Comparison of ENCODE assay signal across 1 cellular context in genomic region chr7:149195180-149196150, GRCh38.
TF ChIP-seq lines count a peak whose summit lies in the region.

Gene ZNF282, plus strand, starts transcription at chr7:149195546. Its CDS starts 44 bp downstream, at chr7:149195590.

TF ChIP-seq in HepG2, 621 proteins besides CTCF, POLR2A, EP300 and RAD21 (continued from another document and continues in another):
- TF ChIP-seq, protein P1, sequence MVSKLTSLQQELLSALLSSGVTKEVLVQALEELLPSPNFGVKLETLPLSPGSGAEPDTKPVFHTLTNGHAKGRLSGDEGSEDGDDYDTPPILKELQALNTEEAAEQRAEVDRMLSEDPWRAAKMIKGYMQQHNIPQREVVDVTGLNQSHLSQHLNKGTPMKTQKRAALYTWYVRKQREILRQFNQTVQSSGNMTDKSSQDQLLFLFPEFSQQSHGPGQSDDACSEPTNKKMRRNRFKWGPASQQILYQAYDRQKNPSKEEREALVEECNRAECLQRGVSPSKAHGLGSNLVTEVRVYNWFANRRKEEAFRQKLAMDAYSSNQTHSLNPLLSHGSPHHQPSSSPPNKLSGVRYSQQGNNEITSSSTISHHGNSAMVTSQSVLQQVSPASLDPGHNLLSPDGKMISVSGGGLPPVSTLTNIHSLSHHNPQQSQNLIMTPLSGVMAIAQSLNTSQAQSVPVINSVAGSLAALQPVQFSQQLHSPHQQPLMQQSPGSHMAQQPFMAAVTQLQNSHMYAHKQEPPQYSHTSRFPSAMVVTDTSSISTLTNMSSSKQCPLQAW (CRISPR knock-in tag; IDR thresholded peaks at IDR 0.05): peak; percentile 67; the same call in 1 of the 2 replicates
- TF ChIP-seq NFE2L2 (IDR thresholded peaks at IDR 0.05; ENCODE audit: low read length) (no peak), MEIS2 (CRISPR knock-in tag; IDR thresholded peaks at IDR 0.05) (peak; percentile 87), ZNF615 (CRISPR knock-in tag; IDR thresholded peaks at IDR 0.05; ENCODE audit: borderline replicate concordance) (no peak), ZFP36L1 (CRISPR knock-in tag; IDR thresholded peaks at IDR 0.05) (no peak), RNF2 (conservative IDR thresholded peaks at IDR 0.05; ENCODE audit: low read depth) (no peak), MYNN (CRISPR knock-in tag; IDR thresholded peaks at IDR 0.05; ENCODE audit: low read depth) (peak; percentile 53; the same call in 1 of the 2 replicates), POLR2AphosphoS5 (IDR thresholded peaks at IDR 0.05; ENCODE audit: low read depth, low read length) (peak; percentile 78), HNF4G (IDR thresholded peaks at IDR 0.05; ENCODE audit: borderline replicate concordance, low read depth, low read length) (no peak), HNF4G (CRISPR knock-in tag; IDR thresholded peaks at IDR 0.05; ENCODE audit: borderline replicate concordance, low read depth) (no peak), KAT8 (CRISPR knock-in tag; IDR thresholded peaks at IDR 0.05) (peak; percentile 88), KDM4B (CRISPR knock-in tag; IDR thresholded peaks at IDR 0.05) (peak; percentile 76; the same call in 1 of the 2 replicates), HOXA5 (CRISPR knock-in tag; IDR thresholded peaks at IDR 0.05) (no peak; the same call in 1 of the 2 replicates), NFKBIZ (CRISPR knock-in tag; IDR thresholded peaks at IDR 0.05) (peak; percentile 26; the same call in 1 of the 2 replicates), YEATS4 (CRISPR knock-in tag; IDR thresholded peaks at IDR 0.05; ENCODE audit: borderline replicate concordance) (peak; percentile 76), ZNF34 (CRISPR knock-in tag; IDR thresholded peaks at IDR 0.05; ENCODE audit: borderline replicate concordance) (no peak), KDM3A (CRISPR knock-in tag; IDR thresholded peaks at IDR 0.05; ENCODE audit: low read depth) (peak; percentile 76; the same call in 1 of the 2 replicates), BRCA1 (CRISPR knock-in tag; IDR thresholded peaks at IDR 0.05) (no peak), ZNF678 (CRISPR knock-in tag; IDR thresholded peaks at IDR 0.05) (peak; percentile 77; the same call in 1 of the 2 replicates), DNMT1 (CRISPR knock-in tag; IDR thresholded peaks at IDR 0.05) (no peak; the same call in 1 of the 2 replicates), ZBTB38 (CRISPR knock-in tag; IDR thresholded peaks at IDR 0.05) (peak; percentile 71), RFXAP (CRISPR knock-in tag; IDR thresholded peaks at IDR 0.05; ENCODE audit: borderline replicate concordance) (peak; percentile 87; the same call in 1 of the 2 replicates), ZNF878 (CRISPR knock-in tag; IDR thresholded peaks at IDR 0.05) (no peak), ZNF577 (CRISPR knock-in tag; IDR thresholded peaks at IDR 0.05; ENCODE audit: borderline replicate concordance, low read depth) (0 out of 2 replicates have a peak, but pooled peaks have one; percentile 44), ZNF160 (CRISPR knock-in tag; IDR thresholded peaks at IDR 0.05) (0 out of 2 replicates have a peak, but pooled peaks have one; percentile 35), FOXP4 (CRISPR knock-in tag; IDR thresholded peaks at IDR 0.05) (peak; percentile 61; the same call in 1 of the 2 replicates), IRF2 (CRISPR knock-in tag; IDR thresholded peaks at IDR 0.05) (peak; percentile 81), HMGXB4 (CRISPR knock-in tag; IDR thresholded peaks at IDR 0.05; ENCODE audit: borderline replicate concordance in 1 of 2, low read depth in 1 of 2) (peak; percentile 97), ADNP (CRISPR knock-in tag; IDR thresholded peaks at IDR 0.05) (no peak), ZNF850 (CRISPR knock-in tag; conservative IDR thresholded peaks at IDR 0.05) (peak; percentile 71; the same call in 1 of the 2 replicates), MIER3 (CRISPR knock-in tag; IDR thresholded peaks at IDR 0.05; ENCODE audit: borderline replicate concordance) (peak; percentile 59; the same call in 1 of the 2 replicates), SNAI1 (CRISPR knock-in tag; IDR thresholded peaks at IDR 0.05; ENCODE audit: borderline replicate concordance) (peak; percentile 20; the same call in 1 of the 2 replicates), TAF15 (IDR thresholded peaks at IDR 0.05; ENCODE audit: low read depth, low read length, poor library complexity, severe bottlenecking) (no peak), ATRX (CRISPR knock-in tag; IDR thresholded peaks at IDR 0.05; ENCODE audit: borderline replicate concordance) (no peak), TRIM24 (CRISPR knock-in tag; IDR thresholded peaks at IDR 0.05) (no peak), RARA (CRISPR knock-in tag; IDR thresholded peaks at IDR 0.05) (no peak), PTBP1 (IDR thresholded peaks at IDR 0.05; ENCODE audit: low read depth, low read length, poor library complexity, severe bottlenecking) (peak; percentile 55), NR1H2 (CRISPR knock-in tag; IDR thresholded peaks at IDR 0.05; ENCODE audit: borderline replicate concordance, low read depth) (peak; percentile 74; the same call in 1 of the 2 replicates)
- TF ChIP-seq, protein P2, sequence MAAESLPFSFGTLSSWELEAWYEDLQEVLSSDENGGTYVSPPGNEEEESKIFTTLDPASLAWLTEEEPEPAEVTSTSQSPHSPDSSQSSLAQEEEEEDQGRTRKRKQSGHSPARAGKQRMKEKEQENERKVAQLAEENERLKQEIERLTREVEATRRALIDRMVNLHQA (CRISPR knock-in tag; IDR thresholded peaks at IDR 0.05): no peak
- TF ChIP-seq, protein P3, sequence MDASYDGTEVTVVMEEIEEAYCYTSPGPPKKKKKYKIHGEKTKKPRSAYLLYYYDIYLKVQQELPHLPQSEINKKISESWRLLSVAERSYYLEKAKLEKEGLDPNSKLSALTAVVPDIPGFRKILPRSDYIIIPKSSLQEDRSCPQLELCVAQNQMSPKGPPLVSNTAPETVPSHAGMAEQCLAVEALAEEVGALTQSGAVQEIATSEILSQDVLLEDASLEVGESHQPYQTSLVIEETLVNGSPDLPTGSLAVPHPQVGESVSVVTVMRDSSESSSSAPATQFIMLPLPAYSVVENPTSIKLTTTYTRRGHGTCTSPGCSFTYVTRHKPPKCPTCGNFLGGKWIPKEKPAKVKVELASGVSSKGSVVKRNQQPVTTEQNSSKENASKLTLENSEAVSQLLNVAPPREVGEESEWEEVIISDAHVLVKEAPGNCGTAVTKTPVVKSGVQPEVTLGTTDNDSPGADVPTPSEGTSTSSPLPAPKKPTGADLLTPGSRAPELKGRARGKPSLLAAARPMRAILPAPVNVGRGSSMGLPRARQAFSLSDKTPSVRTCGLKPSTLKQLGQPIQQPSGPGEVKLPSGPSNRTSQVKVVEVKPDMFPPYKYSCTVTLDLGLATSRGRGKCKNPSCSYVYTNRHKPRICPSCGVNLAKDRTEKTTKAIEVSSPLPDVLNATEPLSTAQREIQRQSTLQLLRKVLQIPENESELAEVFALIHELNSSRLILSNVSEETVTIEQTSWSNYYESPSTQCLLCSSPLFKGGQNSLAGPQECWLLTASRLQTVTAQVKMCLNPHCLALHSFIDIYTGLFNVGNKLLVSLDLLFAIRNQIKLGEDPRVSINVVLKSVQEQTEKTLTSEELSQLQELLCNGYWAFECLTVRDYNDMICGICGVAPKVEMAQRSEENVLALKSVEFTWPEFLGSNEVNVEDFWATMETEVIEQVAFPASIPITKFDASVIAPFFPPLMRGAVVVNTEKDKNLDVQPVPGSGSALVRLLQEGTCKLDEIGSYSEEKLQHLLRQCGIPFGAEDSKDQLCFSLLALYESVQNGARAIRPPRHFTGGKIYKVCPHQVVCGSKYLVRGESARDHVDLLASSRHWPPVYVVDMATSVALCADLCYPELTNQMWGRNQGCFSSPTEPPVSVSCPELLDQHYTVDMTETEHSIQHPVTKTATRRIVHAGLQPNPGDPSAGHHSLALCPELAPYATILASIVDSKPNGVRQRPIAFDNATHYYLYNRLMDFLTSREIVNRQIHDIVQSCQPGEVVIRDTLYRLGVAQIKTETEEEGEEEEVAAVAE (CRISPR knock-in tag; IDR thresholded peaks at IDR 0.05; ENCODE audit: borderline replicate concordance): peak; percentile 70; the same call in 1 of the 2 replicates
- TF ChIP-seq, protein P4, sequence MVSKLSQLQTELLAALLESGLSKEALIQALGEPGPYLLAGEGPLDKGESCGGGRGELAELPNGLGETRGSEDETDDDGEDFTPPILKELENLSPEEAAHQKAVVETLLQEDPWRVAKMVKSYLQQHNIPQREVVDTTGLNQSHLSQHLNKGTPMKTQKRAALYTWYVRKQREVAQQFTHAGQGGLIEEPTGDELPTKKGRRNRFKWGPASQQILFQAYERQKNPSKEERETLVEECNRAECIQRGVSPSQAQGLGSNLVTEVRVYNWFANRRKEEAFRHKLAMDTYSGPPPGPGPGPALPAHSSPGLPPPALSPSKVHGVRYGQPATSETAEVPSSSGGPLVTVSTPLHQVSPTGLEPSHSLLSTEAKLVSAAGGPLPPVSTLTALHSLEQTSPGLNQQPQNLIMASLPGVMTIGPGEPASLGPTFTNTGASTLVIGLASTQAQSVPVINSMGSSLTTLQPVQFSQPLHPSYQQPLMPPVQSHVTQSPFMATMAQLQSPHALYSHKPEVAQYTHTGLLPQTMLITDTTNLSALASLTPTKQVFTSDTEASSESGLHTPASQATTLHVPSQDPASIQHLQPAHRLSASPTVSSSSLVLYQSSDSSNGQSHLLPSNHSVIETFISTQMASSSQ (IDR thresholded peaks at IDR 0.05; ENCODE audit: low read depth): no peak
- TF ChIP-seq, protein P4 (CRISPR knock-in tag; IDR thresholded peaks at IDR 0.05; ENCODE audit: borderline replicate concordance): peak; percentile 17; the same call in 1 of the 2 replicates
- TF ChIP-seq, protein P5, sequence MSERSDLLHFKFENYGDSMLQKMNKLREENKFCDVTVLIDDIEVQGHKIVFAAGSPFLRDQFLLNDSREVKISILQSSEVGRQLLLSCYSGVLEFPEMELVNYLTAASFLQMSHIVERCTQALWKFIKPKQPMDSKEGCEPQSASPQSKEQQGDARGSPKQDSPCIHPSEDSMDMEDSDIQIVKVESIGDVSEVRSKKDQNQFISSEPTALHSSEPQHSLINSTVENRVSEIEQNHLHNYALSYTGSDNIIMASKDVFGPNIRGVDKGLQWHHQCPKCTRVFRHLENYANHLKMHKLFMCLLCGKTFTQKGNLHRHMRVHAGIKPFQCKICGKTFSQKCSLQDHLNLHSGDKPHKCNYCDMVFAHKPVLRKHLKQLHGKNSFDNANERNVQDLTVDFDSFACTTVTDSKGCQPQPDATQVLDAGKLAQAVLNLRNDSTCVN (CRISPR knock-in tag; IDR thresholded peaks at IDR 0.05; ENCODE audit: borderline replicate concordance): 0 out of 2 replicates have a peak, but pooled peaks have one; percentile 46
- TF ChIP-seq, protein P6, sequence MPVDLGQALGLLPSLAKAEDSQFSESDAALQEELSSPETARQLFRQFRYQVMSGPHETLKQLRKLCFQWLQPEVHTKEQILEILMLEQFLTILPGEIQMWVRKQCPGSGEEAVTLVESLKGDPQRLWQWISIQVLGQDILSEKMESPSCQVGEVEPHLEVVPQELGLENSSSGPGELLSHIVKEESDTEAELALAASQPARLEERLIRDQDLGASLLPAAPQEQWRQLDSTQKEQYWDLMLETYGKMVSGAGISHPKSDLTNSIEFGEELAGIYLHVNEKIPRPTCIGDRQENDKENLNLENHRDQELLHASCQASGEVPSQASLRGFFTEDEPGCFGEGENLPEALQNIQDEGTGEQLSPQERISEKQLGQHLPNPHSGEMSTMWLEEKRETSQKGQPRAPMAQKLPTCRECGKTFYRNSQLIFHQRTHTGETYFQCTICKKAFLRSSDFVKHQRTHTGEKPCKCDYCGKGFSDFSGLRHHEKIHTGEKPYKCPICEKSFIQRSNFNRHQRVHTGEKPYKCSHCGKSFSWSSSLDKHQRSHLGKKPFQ (CRISPR knock-in tag; IDR thresholded peaks at IDR 0.05; ENCODE audit: insufficient replicate concordance): peak; percentile 66
